Comparison of ENCODE assay signal across 8 cellular contexts in genomic region chr4:140103676-140104075, GRCh38. TPM values are rescaled to one million over a fixed set of nuclear protein-coding genes. Genes with fewer than 3 reads are reported as not detected.
DNase-seq lines count a peak whose midpoint lies in the region; ATAC-seq and TF ChIP-seq lines count a peak whose summit lies in the region.

No MANE protein-coding gene starts in this region.

- no peaks in the 10 kb centered on the region for H3K27me3 Mint-ChIP-seq in progenitor cell of endocrine pancreas

- peaks cover 1% of the 10 kb centered on the region for H3K36me3 Mint-ChIP-seq in progenitor cell of endocrine pancreas (ENCODE audit: insufficient read depth)

- H3K4me3 Mint-ChIP-seq in progenitor cell of endocrine pancreas (ENCODE audit: low read depth) = no peak overlapping the region

- no peak overlapping the region for H3K27ac Mint-ChIP-seq in progenitor cell of endocrine pancreas

- TF ChIP-seq CTCF in progenitor cell of endocrine pancreas (IDR thresholded peaks at IDR 0.05; ENCODE audit: unreplicated experiment) = no peak

- ATAC-seq in HG03280 (IDR thresholded peaks at IDR 0.05; ENCODE audit: unreplicated experiment) = peak; percentile 79
- ATAC-seq in GM19455 (IDR thresholded peaks at IDR 0.05; ENCODE audit: unreplicated experiment) = no peak

- H3K9me3 Mint-ChIP-seq in progenitor cell of endocrine pancreas (ENCODE audit: low read depth) = no peaks in the 10 kb centered on the region

- H3K4me1 Mint-ChIP-seq in progenitor cell of endocrine pancreas (ENCODE audit: low read depth) = peaks cover 27% of the 10 kb centered on the region

- DNase-seq in stimulated activated CD4-positive, alpha-beta T cell treated with anti-CD3 and anti-CD28 coated beads, Interleukin-12 subunit alpha, Interleukin-12 subunit beta, amount 100 ng/mL, for 48 hours (ENCODE audit: low read depth in 2 of 3, low spot score in 1 of 3) = peak in 2 of 3 donors; percentile 34 to 44
- DNase-seq in stimulated activated CD4-positive, alpha-beta T cell treated with anti-CD3 and anti-CD28 coated beads, Interleukin-2, amount 100 ng/mL, for 48 hours = no peak
- peak; percentile 25 to 33 for DNase-seq in activated CD4-positive, alpha-beta T cell treated with anti-CD3 and anti-CD28 coated beads for 4 hours
- DNase-seq in lung microvascular endothelial cell (ENCODE audit: low read depth in 2 of 2) (peak; percentile 42 to 81), NCI-H1092 treated with DMSO at 0.1 percent for 48 hours (lab: John Stamatoyannopoulos, UW) (no peak), progenitor cell of endocrine pancreas (ENCODE audit: low spot score, unreplicated experiment) (no peak)

RNA-seq across cellular contexts. Expression of gene MAML3, which starts 50.3 kb away (rescaled TPM):
- total RNA-seq in lung microvascular endothelial cell = 4.0 and 4.8 TPM in 2 replicates
- 44.4 and 48.5 TPM in 2 replicates for total RNA-seq in progenitor cell of endocrine pancreas

Comparison
In these comparisons a context has a peak if more than half of its experiments do, and no peak if none do; other contexts are left out.
1. DNase-seq: peak in stimulated activated CD4-positive, alpha-beta T cell treated with anti-CD3 and anti-CD28 coated beads, Interleukin-12 subunit alpha, Interleukin-12 subunit beta, amount 100 ng/mL, for 48 hours (2 of 3), activated CD4-positive, alpha-beta T cell treated with anti-CD3 and anti-CD28 coated beads for 4 hours (2 of 2) and lung microvascular endothelial cell (2 of 2); none in stimulated activated CD4-positive, alpha-beta T cell treated with anti-CD3 and anti-CD28 coated beads, Interleukin-2, amount 100 ng/mL, for 48 hours (0 of 2), NCI-H1092 treated with DMSO at 0.1 percent for 48 hours (single experiment) and progenitor cell of endocrine pancreas (single experiment).